8 cellular contexts compared by ENCODE assay signal in the genomic region with DNA sequence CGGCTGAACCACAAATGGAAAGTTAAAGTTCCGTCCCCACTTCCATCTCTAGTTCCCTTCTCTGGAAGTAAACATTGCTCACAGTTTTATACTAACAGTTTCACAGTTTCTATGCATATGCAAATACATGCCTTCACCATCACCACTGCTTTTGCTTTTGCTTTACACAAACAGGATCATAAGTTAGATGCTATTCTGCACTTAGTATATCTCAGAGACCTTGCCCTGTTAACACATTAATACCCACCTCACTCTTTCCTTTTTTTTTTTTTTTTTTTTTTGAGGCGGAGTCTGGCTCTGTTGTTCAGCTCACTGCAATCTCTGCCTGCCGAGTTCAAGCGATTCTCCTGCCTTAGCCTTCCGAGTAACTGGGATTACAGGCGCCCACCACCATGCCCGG. TPM values are rescaled to one million over a fixed set of nuclear protein-coding genes. Genes with fewer than 3 reads are reported as not detected.
A peak's percentile ranks its signal among the peaks of the same experiment; 100 is the strongest.
DNase-seq lines count a peak whose midpoint lies in the region; ATAC-seq and TF ChIP-seq lines count a peak whose summit lies in the region.

No MANE protein-coding gene starts in this region.

- peaks cover 13% of the 10 kb centered on the region for H3K36me3 Mint-ChIP-seq in activated CD4-positive, alpha-beta T cell treated with anti-CD3 and anti-CD28 coated beads for 36 hours (ENCODE audit: low read depth)

- no peaks in the 10 kb centered on the region for H3K27me3 Mint-ChIP-seq in activated CD4-positive, alpha-beta T cell treated with anti-CD3 and anti-CD28 coated beads for 36 hours

- no peaks in the 10 kb centered on the region for H3K9me3 Mint-ChIP-seq in activated CD4-positive, alpha-beta T cell treated with anti-CD3 and anti-CD28 coated beads for 36 hours (ENCODE audit: low read depth)

- CTCF ChIA-PET in activated CD4-positive, alpha-beta T cell treated with anti-CD3 and anti-CD28 coated beads for 36 hours (lab: Charles Lee) = interaction anchor here (3.8 to 3.9 kb wide), 3 partner anchors 7 to 70 kb away, joined by 23 to 39 read pairs (median 30); a partner anchor contains a TSS

- peaks cover 0 to 11% of the 10 kb centered on the region in 2 donors for H3K4me1 ChIP-seq in right atrium auricular region

- H3K27ac ChIP-seq in right atrium auricular region (peak overlapping the region; percentile 96 to 97), skin epidermis (peak overlapping the region in 20 of 21 experiments; percentile 85 to 99 (median 94))

- no peaks in the 10 kb centered on the region for H3K27me3 ChIP-seq in right atrium auricular region

- POLR2A ChIA-PET in activated CD4-positive, alpha-beta T cell treated with anti-CD3 and anti-CD28 coated beads for 36 hours (lab: Charles Lee) = interaction anchor here (2.1 kb wide), 1 partner anchor 49 kb away, joined by 8 read pairs; a partner anchor contains a TSS

- H3K27ac Mint-ChIP-seq in activated CD4-positive, alpha-beta T cell treated with anti-CD3 and anti-CD28 coated beads for 36 hours = peak overlapping the region; percentile 94

- intact Hi-C loops in activated CD4-positive, alpha-beta T cell treated with anti-CD3 and anti-CD28 coated beads for 36 hours (cut with DNase I, micrococcal nuclease) = loop anchor here in 1 of 2 experiments (2.0 to 5.0 kb wide), 5 partner anchors 42 to 270 kb away; a partner anchor contains a TSS

- H3K4me3 Mint-ChIP-seq in activated CD4-positive, alpha-beta T cell treated with anti-CD3 and anti-CD28 coated beads for 36 hours = peak overlapping the region; percentile 82

- H3K9me3 ChIP-seq in right atrium auricular region = no peaks in the 10 kb centered on the region

- peaks cover 11% of the 10 kb centered on the region for H3K36me3 ChIP-seq in right atrium auricular region

- DNase-seq in activated CD4-positive, alpha-beta T cell treated with anti-CD3 and anti-CD28 coated beads for 36 hours = no peak
- no peak for DNase-seq in activated CD4-positive, alpha-beta T cell treated with anti-CD3 and anti-CD28 coated beads for 48 hours
- DNase-seq in right atrium auricular region (ENCODE audit: low spot score) = no peak
- no peak for DNase-seq in NK-92 treated with Interleukin-12 subunit alpha and Interleukin-12 subunit beta, amount 100 ng/mL, for 24 hours (lab: John Stamatoyannopoulos, UW)
- no peak for DNase-seq in amygdala (lab: John Stamatoyannopoulos, UW)

- peaks cover 35% of the 10 kb centered on the region for H3K4me1 Mint-ChIP-seq in activated CD4-positive, alpha-beta T cell treated with anti-CD3 and anti-CD28 coated beads for 36 hours

- no peak for TF ChIP-seq CTCF in WI38 (IDR thresholded peaks at IDR 0.05; ENCODE audit: low read depth, low read length)
- TF ChIP-seq CTCF in right atrium auricular region (IDR thresholded peaks at IDR 0.05) = no peak

- peak; percentile 42 for ATAC-seq in activated CD4-positive, alpha-beta T cell treated with anti-CD3 and anti-CD28 coated beads for 36 hours
- peak; percentile 67 for ATAC-seq in HG02973 (IDR thresholded peaks at IDR 0.05; ENCODE audit: unreplicated experiment)

- H3K4me3 ChIP-seq in WI38 (ENCODE audit: low read depth, low read length) (peak overlapping the region; percentile 84), right atrium auricular region (peak overlapping the region; percentile 69 to 85), skin epidermis (peak overlapping the region; percentile 59 to 95 (median 79))

RNA-seq across cellular contexts. Expression of a gene that starts 0.9 kb away (rescaled TPM):
- 10 to 100 TPM; 29.2 to 40.1 TPM for total RNA-seq in activated CD4-positive, alpha-beta T cell treated with anti-CD3 and anti-CD28 coated beads for 36 hours
- 10 to 100 TPM in 1 of 2 donors, 1 to 10 TPM in 1; 6.9 to 11.9 TPM for total RNA-seq in right atrium auricular region

RNA-seq across cellular contexts. Expression of a gene that starts 23.5 kb away (rescaled TPM):
- under 1 TPM; 0.05 to 0.09 TPM for total RNA-seq in activated CD4-positive, alpha-beta T cell treated with anti-CD3 and anti-CD28 coated beads for 36 hours
- total RNA-seq in right atrium auricular region = under 1 TPM; 0.35 to 0.44 TPM

RNA-seq across cellular contexts. Expression of a gene that starts 42.2 kb away (rescaled TPM):
- 10 to 100 TPM; 46.2 to 47.5 TPM for total RNA-seq in activated CD4-positive, alpha-beta T cell treated with anti-CD3 and anti-CD28 coated beads for 36 hours
- 10 to 100 TPM; 23.8 to 30.1 TPM for total RNA-seq in right atrium auricular region

RNA-seq across cellular contexts. Expression of a gene that starts 42.6 kb away (rescaled TPM):
- total RNA-seq in activated CD4-positive, alpha-beta T cell treated with anti-CD3 and anti-CD28 coated beads for 36 hours = 100 to 1,000 TPM; 216 to 257 TPM
- 10 to 100 TPM; 72.6 to 97.6 TPM for total RNA-seq in right atrium auricular region

RNA-seq across cellular contexts. Expression of a gene that starts 48.8 kb away (rescaled TPM):
- 10 to 100 TPM; 24.2 to 24.7 TPM for total RNA-seq in activated CD4-positive, alpha-beta T cell treated with anti-CD3 and anti-CD28 coated beads for 36 hours
- 10 to 100 TPM in 1 of 2 donors, 1 to 10 TPM in 1; 9.8 to 13.3 TPM for total RNA-seq in right atrium auricular region
